ENCODE assay signal across 2 cellular contexts in genomic region chr10:45580371-45580770, GRCh38.
TF ChIP-seq lines count a peak whose summit lies in the region.

No MANE protein-coding gene starts in this region.

TF ChIP-seq in liver, 16 proteins besides CTCF, POLR2A, EP300 and RAD21 (continued from another document):
- TF ChIP-seq YY1 (IDR thresholded peaks at IDR 0.05) (no peak), FOXA1 (IDR thresholded peaks at IDR 0.05) (no peak), JUND (IDR thresholded peaks at IDR 0.05) (no peak), MAX (IDR thresholded peaks at IDR 0.05) (no peak), REST (IDR thresholded peaks at IDR 0.05) (no peak), RXRA (IDR thresholded peaks at IDR 0.05) (no peak), TAF1 (conservative IDR thresholded peaks at IDR 0.05) (no peak), ATF3 (IDR thresholded peaks at IDR 0.05) (no peak), HNF4G (IDR thresholded peaks at IDR 0.05) (no peak)

TF ChIP-seq in HepG2, 621 proteins besides CTCF, POLR2A, EP300 and RAD21 (continued from another document):
- TF ChIP-seq IKZF5 (CRISPR knock-in tag; IDR thresholded peaks at IDR 0.05) = no peak
- no peak for TF ChIP-seq ZNF10 (CRISPR knock-in tag; IDR thresholded peaks at IDR 0.05; ENCODE audit: borderline replicate concordance, low read depth)
- no peak for TF ChIP-seq XRCC5 (optimal IDR thresholded peaks at IDR 0.05; ENCODE audit: low read length)
- TF ChIP-seq PLRG1 (conservative IDR thresholded peaks at IDR 0.05) = no peak
- TF ChIP-seq TCF7 (IDR thresholded peaks at IDR 0.05; ENCODE audit: low read depth) = no peak
- no peak for TF ChIP-seq E2F5 (CRISPR knock-in tag; conservative IDR thresholded peaks at IDR 0.05)
- no peak for TF ChIP-seq ZMAT5 (CRISPR knock-in tag; IDR thresholded peaks at IDR 0.05; ENCODE audit: borderline replicate concordance, low read depth)
- TF ChIP-seq ZNF205 (CRISPR knock-in tag; IDR thresholded peaks at IDR 0.05) = no peak
- no peak for TF ChIP-seq CREM (IDR thresholded peaks at IDR 0.05)
- TF ChIP-seq CREM (CRISPR knock-in tag; IDR thresholded peaks at IDR 0.05) = no peak
- no peak for TF ChIP-seq ZNF720 (CRISPR knock-in tag; IDR thresholded peaks at IDR 0.05)
- TF ChIP-seq YY1 (IDR thresholded peaks at IDR 0.05; ENCODE audit: insufficient read depth, insufficient replicate concordance, low read depth, low read length) = no peak
- no peak for TF ChIP-seq ZNF326 (CRISPR knock-in tag; IDR thresholded peaks at IDR 0.05; ENCODE audit: borderline replicate concordance)
- no peak for TF ChIP-seq MXI1 (IDR thresholded peaks at IDR 0.05; ENCODE audit: borderline replicate concordance, low read depth, low read length)
- TF ChIP-seq HDAC2 (CRISPR knock-in tag; IDR thresholded peaks at IDR 0.05) = no peak
- no peak for TF ChIP-seq ZC3H13 (CRISPR knock-in tag; IDR thresholded peaks at IDR 0.05)
